ENCODE assay signal across 10 cellular contexts in the genomic region with DNA sequence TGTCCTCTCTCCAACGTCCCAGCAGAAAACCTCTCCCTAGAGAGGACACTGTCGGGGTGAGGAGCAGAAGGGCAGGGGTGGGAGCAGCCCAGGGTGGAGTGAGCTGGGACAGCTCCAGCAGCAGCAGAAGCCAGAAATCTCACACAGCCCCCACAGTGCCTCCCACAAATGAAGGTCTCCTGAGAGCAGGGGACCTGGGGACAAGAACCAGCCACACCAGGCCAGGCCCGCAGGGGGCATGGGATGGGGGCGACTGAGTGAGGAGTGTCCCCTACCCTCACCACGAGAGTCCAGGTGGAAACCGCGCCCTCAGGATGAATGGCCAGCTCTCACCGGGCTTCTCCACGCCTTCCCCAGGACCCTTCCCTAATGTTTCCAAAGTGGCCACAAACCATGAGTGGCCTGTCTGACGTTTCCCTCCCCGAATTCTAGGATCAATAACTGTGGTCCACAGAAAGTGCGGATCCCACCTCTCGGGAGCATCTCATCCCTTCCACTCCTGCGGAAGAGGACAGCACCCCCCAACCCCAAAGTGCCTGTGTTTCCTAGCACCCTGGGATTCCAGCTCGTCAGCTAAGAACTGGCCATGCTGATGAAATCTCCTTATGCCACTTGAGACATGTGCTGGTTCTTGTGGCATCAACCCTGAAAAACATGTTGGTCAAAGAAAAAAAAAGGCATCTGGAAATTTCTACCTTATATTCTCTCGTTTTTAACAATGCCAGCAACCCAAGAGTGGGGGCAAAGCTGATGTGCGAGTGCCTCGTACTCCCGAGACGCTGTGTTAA.
A peak's percentile ranks its signal among the peaks of the same experiment; 100 is the strongest.
DNase-seq lines count a peak whose midpoint lies in the region; ATAC-seq and TF ChIP-seq lines count a peak whose summit lies in the region.
"Had no signal": no experiment of that assay in that cellular context is flagged by ENCODE, and none has a peak within 500 bp of the region (broad histone marks: within the 10 kb centered on the region; RNA-seq: fewer than 3 reads in every experiment).

No MANE protein-coding gene starts in this region.

- H3K36me3 ChIP-seq in SK-N-SH (replicated peaks in 1 of 2; ENCODE audit: control insufficient read depth in 1 of 2, insufficient read depth in 2 of 2, low read length in 1 of 2), result no peaks in the 10 kb centered on the region
- H3K36me3 ChIP-seq in SJSA1, result no peaks in the 10 kb centered on the region
- no peaks in the 10 kb centered on the region for H3K36me3 ChIP-seq in skeletal muscle satellite cell (ENCODE audit: insufficient read depth, low read length)

- peaks cover 21 to 65% of the 10 kb centered on the region in 2 experiments for H3K4me1 ChIP-seq in SK-N-SH (ENCODE audit: control insufficient read depth in 1 of 2, insufficient read depth in 2 of 2, low read depth in 1 of 2, low read length in 1 of 2)
- H3K4me1 ChIP-seq in SJSA1 (replicated peaks), result peaks cover 46% of the 10 kb centered on the region
- peaks cover 3% of the 10 kb centered on the region for H3K4me1 ChIP-seq in foreskin keratinocyte
- H3K4me1 ChIP-seq in skeletal muscle satellite cell (ENCODE audit: control insufficient read depth, insufficient read depth, low read length), result peaks cover 49% of the 10 kb centered on the region

- H3K9me2 ChIP-seq in SK-N-SH, result no peaks in the 10 kb centered on the region

- CTCF ChIA-PET in SK-N-SH (lab: Yijun Ruan, JAX), result interaction anchor here (0.8 to 1.1 kb wide), 2 partner anchors 9 to 922 kb away, joined by 3 read pairs; no protein-coding TSS in a partner anchor

- peak overlapping the region; percentile 53 to 100 for H3K27ac ChIP-seq in SK-N-SH (ENCODE audit: low read depth in 2 of 2, low read length in 1 of 2)
- H3K27ac ChIP-seq in SJSA1, result peak overlapping the region; percentile 56
- H3K27ac ChIP-seq in foreskin keratinocyte, result peak overlapping the region; percentile 70

- H3K4me2 ChIP-seq in SK-N-SH (peak overlapping the region; percentile 5; the same call in 1 of the 2 replicates), skeletal muscle satellite cell (ENCODE audit: low read length) (peak overlapping the region; percentile 19)

- no peak overlapping the region for H2AFZ ChIP-seq in SK-N-SH (ENCODE audit: low read depth)

- H3K9me3 ChIP-seq in SK-N-SH, result no peaks in the 10 kb centered on the region
- no peaks in the 10 kb centered on the region for H3K9me3 ChIP-seq in SJSA1 (replicated peaks)
- no peaks in the 10 kb centered on the region for H3K9me3 ChIP-seq in skeletal muscle satellite cell (replicated peaks; ENCODE audit: low read length)

- H3K79me2 ChIP-seq in SK-N-SH (ENCODE audit: insufficient read depth), result peaks cover 6% of the 10 kb centered on the region; the same call in 1 of the 2 replicates

- ATAC-seq in SK-N-SH treated with all-trans-retinoic acid at 6 μM for 48 hours, result no peak
- ATAC-seq in foreskin keratinocyte, result no peak

- TF ChIP-seq RAD21 in SK-N-SH (IDR thresholded peaks at IDR 0.05; ENCODE audit: low read length), result no peak

- H3K9ac ChIP-seq in SK-N-SH (no peak overlapping the region), skeletal muscle satellite cell (ENCODE audit: low read depth, low read length) (peak overlapping the region; percentile 51)

- no peaks in the 10 kb centered on the region for H3F3A ChIP-seq in SK-N-SH (replicated peaks; ENCODE audit: insufficient read depth)

- H3K4me3 ChIP-seq in SK-N-SH (ENCODE audit: low read depth in 2 of 2, low read length in 1 of 2) (no peak overlapping the region), SJSA1 (no peak overlapping the region), skeletal muscle satellite cell (ENCODE audit: low read length) (no peak overlapping the region)

- H3K27me3 ChIP-seq in SK-N-SH (ENCODE audit: insufficient read depth) (no peaks in the 10 kb centered on the region), SJSA1 (replicated peaks) (no peaks in the 10 kb centered on the region), foreskin keratinocyte (no peaks in the 10 kb centered on the region), skeletal muscle satellite cell (ENCODE audit: control insufficient read depth, insufficient read depth, low read length) (no peaks in the 10 kb centered on the region)

- 83% methylated on average over 15 of the region's 20 CpGs for WGBS in SK-N-SH (ENCODE audit: low lambda C conversion rate)

- DNase-seq in SK-N-SH, result no peak
- DNase-seq in SJSA1 (ENCODE audit: low read depth in 1 of 2, low spot score in 2 of 2), result peak in 1 of 2 experiments; percentile 45
- DNase-seq in foreskin keratinocyte, result no peak
- no peak for DNase-seq in putamen (ENCODE audit: low spot score)
- DNase-seq in NCI-H1048 (lab: John Stamatoyannopoulos, UW), result no peak
- DNase-seq in DMS 273 (lab: John Stamatoyannopoulos, UW; ENCODE audit: unreplicated experiment), result no peak
- DNase-seq: effector CD8-positive, alpha-beta T cell; NCI-H2029 had no signal

- TF ChIP-seq EP300 in SK-N-SH (IDR thresholded peaks at IDR 0.05; ENCODE audit: borderline replicate concordance in 1 of 2, low read depth in 1 of 2, low read length in 1 of 2), result no peak

- no peaks in the 10 kb centered on the region for H4K20me1 ChIP-seq in SK-N-SH (ENCODE audit: insufficient read depth)

- no peak for TF ChIP-seq CTCF in SK-N-SH (IDR thresholded peaks at IDR 0.05)
- TF ChIP-seq CTCF in foreskin keratinocyte (conservative IDR thresholded peaks at IDR 0.05), result no peak

- POLR2A ChIA-PET in SK-N-SH (lab: Yijun Ruan, JAX), result no interaction called here

TF ChIP-seq in SK-N-SH, 30 proteins besides CTCF, POLR2A, EP300 and RAD21 (continues in another document):
- TF ChIP-seq NFIC (IDR thresholded peaks at IDR 0.05; ENCODE audit: borderline replicate concordance) (no peak), TEAD4 (IDR thresholded peaks at IDR 0.05; ENCODE audit: borderline replicate concordance, insufficient read depth) (no peak), GABPA (IDR thresholded peaks at IDR 0.05; ENCODE audit: low read depth) (no peak), MXI1 (IDR thresholded peaks at IDR 0.05; ENCODE audit: low read depth, low read length) (no peak)
- TF ChIP-seq, protein P1, sequence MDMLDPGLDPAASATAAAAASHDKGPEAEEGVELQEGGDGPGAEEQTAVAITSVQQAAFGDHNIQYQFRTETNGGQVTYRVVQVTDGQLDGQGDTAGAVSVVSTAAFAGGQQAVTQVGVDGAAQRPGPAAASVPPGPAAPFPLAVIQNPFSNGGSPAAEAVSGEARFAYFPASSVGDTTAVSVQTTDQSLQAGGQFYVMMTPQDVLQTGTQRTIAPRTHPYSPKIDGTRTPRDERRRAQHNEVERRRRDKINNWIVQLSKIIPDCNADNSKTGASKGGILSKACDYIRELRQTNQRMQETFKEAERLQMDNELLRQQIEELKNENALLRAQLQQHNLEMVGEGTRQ (IDR thresholded peaks at IDR 0.05; ENCODE audit: borderline replicate concordance, low read depth, low read length), result no peak
- TF ChIP-seq, protein P2, sequence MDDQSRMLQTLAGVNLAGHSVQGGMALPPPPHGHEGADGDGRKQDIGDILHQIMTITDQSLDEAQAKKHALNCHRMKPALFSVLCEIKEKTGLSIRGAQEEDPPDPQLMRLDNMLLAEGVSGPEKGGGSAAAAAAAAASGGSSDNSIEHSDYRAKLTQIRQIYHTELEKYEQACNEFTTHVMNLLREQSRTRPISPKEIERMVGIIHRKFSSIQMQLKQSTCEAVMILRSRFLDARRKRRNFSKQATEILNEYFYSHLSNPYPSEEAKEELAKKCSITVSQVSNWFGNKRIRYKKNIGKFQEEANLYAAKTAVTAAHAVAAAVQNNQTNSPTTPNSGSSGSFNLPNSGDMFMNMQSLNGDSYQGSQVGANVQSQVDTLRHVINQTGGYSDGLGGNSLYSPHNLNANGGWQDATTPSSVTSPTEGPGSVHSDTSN (IDR thresholded peaks at IDR 0.05), result no peak
- TF ChIP-seq, protein P3, sequence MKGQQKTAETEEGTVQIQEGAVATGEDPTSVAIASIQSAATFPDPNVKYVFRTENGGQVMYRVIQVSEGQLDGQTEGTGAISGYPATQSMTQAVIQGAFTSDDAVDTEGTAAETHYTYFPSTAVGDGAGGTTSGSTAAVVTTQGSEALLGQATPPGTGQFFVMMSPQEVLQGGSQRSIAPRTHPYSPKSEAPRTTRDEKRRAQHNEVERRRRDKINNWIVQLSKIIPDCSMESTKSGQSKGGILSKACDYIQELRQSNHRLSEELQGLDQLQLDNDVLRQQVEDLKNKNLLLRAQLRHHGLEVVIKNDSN (IDR thresholded peaks at IDR 0.05; ENCODE audit: borderline replicate concordance, low read depth), result no peak

TF ChIP-seq in SK-N-SH treated with all-trans-retinoic acid at 6 μM for 48 hours, 23 proteins besides CTCF, POLR2A, EP300 and RAD21:
- no peak for TF ChIP-seq ZFP3 (CRISPR knock-in tag; IDR thresholded peaks at IDR 0.05)
- TF ChIP-seq ZNF8 (CRISPR knock-in tag; IDR thresholded peaks at IDR 0.05), result no peak
- TF ChIP-seq ZNF565 (CRISPR knock-in tag; conservative IDR thresholded peaks at IDR 0.05; ENCODE audit: low read depth), result no peak
- no peak for TF ChIP-seq GLIS3 (CRISPR knock-in tag; IDR thresholded peaks at IDR 0.05)
- TF ChIP-seq, protein P4, sequence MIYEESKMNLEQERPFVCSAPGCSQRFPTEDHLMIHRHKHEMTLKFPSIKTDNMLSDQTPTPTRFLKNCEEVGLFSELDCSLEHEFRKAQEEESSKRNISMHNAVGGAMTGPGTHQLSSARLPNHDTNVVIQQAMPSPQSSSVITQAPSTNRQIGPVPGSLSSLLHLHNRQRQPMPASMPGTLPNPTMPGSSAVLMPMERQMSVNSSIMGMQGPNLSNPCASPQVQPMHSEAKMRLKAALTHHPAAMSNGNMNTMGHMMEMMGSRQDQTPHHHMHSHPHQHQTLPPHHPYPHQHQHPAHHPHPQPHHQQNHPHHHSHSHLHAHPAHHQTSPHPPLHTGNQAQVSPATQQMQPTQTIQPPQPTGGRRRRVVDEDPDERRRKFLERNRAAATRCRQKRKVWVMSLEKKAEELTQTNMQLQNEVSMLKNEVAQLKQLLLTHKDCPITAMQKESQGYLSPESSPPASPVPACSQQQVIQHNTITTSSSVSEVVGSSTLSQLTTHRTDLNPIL (CRISPR knock-in tag; IDR thresholded peaks at IDR 0.05; ENCODE audit: low read depth), result no peak
- TF ChIP-seq RARB (CRISPR knock-in tag; IDR thresholded peaks at IDR 0.05), result no peak
- TF ChIP-seq, protein P5, sequence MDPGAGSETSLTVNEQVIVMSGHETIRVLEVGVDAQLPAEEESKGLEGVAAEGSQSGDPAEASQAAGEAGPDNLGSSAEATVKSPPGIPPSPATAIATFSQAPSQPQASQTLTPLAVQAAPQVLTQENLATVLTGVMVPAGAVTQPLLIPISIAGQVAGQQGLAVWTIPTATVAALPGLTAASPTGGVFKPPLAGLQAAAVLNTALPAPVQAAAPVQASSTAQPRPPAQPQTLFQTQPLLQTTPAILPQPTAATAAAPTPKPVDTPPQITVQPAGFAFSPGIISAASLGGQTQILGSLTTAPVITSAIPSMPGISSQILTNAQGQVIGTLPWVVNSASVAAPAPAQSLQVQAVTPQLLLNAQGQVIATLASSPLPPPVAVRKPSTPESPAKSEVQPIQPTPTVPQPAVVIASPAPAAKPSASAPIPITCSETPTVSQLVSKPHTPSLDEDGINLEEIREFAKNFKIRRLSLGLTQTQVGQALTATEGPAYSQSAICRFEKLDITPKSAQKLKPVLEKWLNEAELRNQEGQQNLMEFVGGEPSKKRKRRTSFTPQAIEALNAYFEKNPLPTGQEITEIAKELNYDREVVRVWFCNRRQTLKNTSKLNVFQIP (CRISPR knock-in tag; IDR thresholded peaks at IDR 0.05; ENCODE audit: borderline replicate concordance, low read depth), result no peak
